27 cellular contexts compared by ENCODE assay signal in the genomic region with DNA sequence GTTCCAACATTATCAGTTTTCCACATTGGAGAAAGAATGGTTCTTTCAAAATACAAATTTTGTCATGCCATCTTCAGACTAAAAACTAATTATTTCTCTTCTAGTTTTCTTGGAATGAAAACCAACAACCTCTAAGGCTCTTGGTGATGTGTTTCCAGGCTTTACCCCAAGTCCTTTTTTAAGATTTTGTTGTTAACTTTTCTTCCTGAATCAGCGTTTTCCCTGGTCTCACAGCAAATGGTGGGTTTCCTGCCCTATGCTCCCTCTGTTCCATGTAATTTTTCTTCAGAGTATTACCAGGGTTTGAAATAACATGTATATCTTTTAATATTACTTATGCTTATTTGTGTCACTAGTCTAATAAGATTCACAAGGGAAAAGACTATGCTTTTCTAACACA.
"Had no signal": no experiment of that assay in that cellular context is flagged by ENCODE, and none has a peak within 500 bp of the region (broad histone marks: within the 10 kb centered on the region; RNA-seq: fewer than 3 reads in every experiment).

No MANE protein-coding gene starts in this region.

- H3K4me1 ChIP-seq: stomach, suprapubic skin, testis, thyroid gland, tibial artery, tibial nerve, transverse colon, upper lobe of left lung, upper lobe of right lung, uterus, vagina had no signal

- H3K27ac ChIP-seq: stomach, suprapubic skin, testis, thoracic aorta, thyroid gland, tibial artery, tibial nerve, transverse colon, upper lobe of left lung, upper lobe of right lung, uterus, vagina had no signal

- H3K36me3 ChIP-seq: stomach, suprapubic skin, thoracic aorta, thyroid gland, tibial artery, tibial nerve, transverse colon, upper lobe of left lung, upper lobe of right lung, uterus, vagina had no signal

- ATAC-seq: stimulated activated effector memory CD8-positive, alpha-beta T cell treated with anti-CD3 and anti-CD28 coated beads, Interleukin-12 subunit alpha, Interleukin-12 subunit beta, amount 100 ng/mL, for 72 hours; stimulated activated memory B cell treated with anti-CD40 and anti-IgM and Interleukin-4, amounts not matched to agents 10 μg/mL and 1 μg/mL and 100 μg/mL, for 72 hours; stimulated activated naive B cell treated with anti-CD40 and anti-IgM and Interleukin-4, amounts not matched to agents 10 μg/mL and 1 μg/mL and 100 μg/mL, for 72 hours; stimulated activated naive CD8-positive, alpha-beta T cell treated with anti-CD3 and anti-CD28 coated beads, Interleukin-15, amount 100 ng/mL, for 72 hours; stimulated activated naive CD8-positive, alpha-beta T cell treated with anti-CD3 and anti-CD28 coated beads, Interleukin-15, Interleukin-2, amounts not matched to agents 100 U/mL and 50 U/mL, for 24 hours; upper lobe of right lung had no signal

- DNase-seq: stimulated activated CD4-positive, alpha-beta T cell treated with anti-CD3 and anti-CD28 coated beads, Interleukin-2, amount 100 ng/mL, for 48 hours; stimulated activated CD4-positive, alpha-beta T cell treated with anti-CD3 and anti-CD28 coated beads, Interleukin-4, amount 100 ng/mL, for 1 hour; stimulated activated CD4-positive, alpha-beta T cell treated with anti-CD3 and anti-CD28 coated beads, Interleukin-4, amount 100 ng/mL, for 24 hours; stimulated activated CD4-positive, alpha-beta T cell treated with anti-CD3 and anti-CD28 coated beads, Interleukin-4, amount 100 ng/mL, for 4 hours; stimulated activated CD8-positive, alpha-beta memory T cell treated with anti-CD3 and anti-CD28 coated beads, Interleukin-4, amount 100 ng/mL, for 48 hours; stimulated activated naive B cell treated with anti-CD40 and anti-IgM and Interleukin-4, amounts not matched to agents 10 μg/mL and 1 μg/mL and 100 μg/mL, for 72 hours; stimulated activated naive CD4-positive, alpha-beta T cell; stimulated activated naive CD4-positive, alpha-beta T cell treated with Interleukin-2 at 50 U/mL for 16 hours; stimulated activated naive CD8-positive, alpha-beta T cell treated with anti-CD3 and anti-CD28 coated beads, Interleukin-15, amount 100 ng/mL, for 72 hours; stimulated activated naive CD8-positive, alpha-beta T cell treated with anti-CD3 and anti-CD28 coated beads, Interleukin-15, Interleukin-2, amounts not matched to agents 100 U/mL and 50 U/mL, for 24 hours; stomach; substantia nigra; testis; thyroid gland; tibial artery; transverse colon; trophoblast cell; upper lobe of left lung; upper lobe of right lung; uterus had no signal

- H3K9me3 ChIP-seq: testis, thoracic aorta, thyroid gland, transverse colon, upper lobe of left lung, upper lobe of right lung, uterus, vagina had no signal

- H3K4me3 ChIP-seq: stomach, suprapubic skin, testis, thoracic aorta, thyroid gland, tibial artery, tibial nerve, transverse colon, upper lobe of left lung, upper lobe of right lung, uterus, vagina had no signal

- H3K27me3 ChIP-seq: stomach, suprapubic skin, testis, thyroid gland, tibial artery, tibial nerve, transverse colon, upper lobe of left lung, upper lobe of right lung, uterus, vagina had no signal

- FAIRE-seq: urothelium cell line had no signal
